Comparison of ENCODE assay signal across 12 cellular contexts in genomic region chr20:36482044-36482473, GRCh38. TPM values are rescaled to one million over a fixed set of nuclear protein-coding genes. Genes with fewer than 3 reads are reported as not detected.
DNase-seq lines count a peak whose midpoint lies in the region; FAIRE-seq and TF ChIP-seq lines count a peak whose summit lies in the region.
"Had no signal": no experiment of that assay in that cellular context is flagged by ENCODE, and none has a peak within 500 bp of the region (broad histone marks: within the 10 kb centered on the region; RNA-seq: fewer than 3 reads in every experiment).

No MANE protein-coding gene starts in this region.

- peaks cover 4% of the 10 kb centered on the region; the same call in 1 of the 2 replicates for H3K4me1 ChIP-seq in Caco-2
- peaks cover 3% of the 10 kb centered on the region for H3K4me1 ChIP-seq in colonic mucosa

- no peak overlapping the region for H3K9ac ChIP-seq in colonic mucosa (ENCODE audit: low read depth in 2 of 2, low read length in 2 of 2)

- peak overlapping the region in 4 of 5 experiments; percentile 9 to 71 (median 42) for H3K4me3 Mint-ChIP-seq in brain
- no peak overlapping the region for H3K4me3 Mint-ChIP-seq in Caco-2 (ENCODE audit: unreplicated experiment)
- H3K4me3 Mint-ChIP-seq: naive B cell had no signal

- H3K27me3 ChIP-seq in Caco-2 (replicated peaks; ENCODE audit: control insufficient read depth, insufficient read depth, low read length) (no peaks in the 10 kb centered on the region), colonic mucosa (no peaks in the 10 kb centered on the region)

- H3K27ac ChIP-seq in colonic mucosa: no peak overlapping the region
- H3K27ac ChIP-seq: HL-60 had no signal

- H3K4me1 Mint-ChIP-seq in brain (peaks cover 84% of the 10 kb centered on the region), Caco-2 (ENCODE audit: low read depth, unreplicated experiment) (peaks cover 10% of the 10 kb centered on the region)

- peak in 12 of 14 donors; percentile 24 to 98 (median 56) for DNase-seq in C1 segment of cervical spinal cord (lab: John Stamatoyannopoulos, UW)
- DNase-seq in NCI-H2081 treated with DMSO at 0.1 percent for 48 hours (lab: John Stamatoyannopoulos, UW): peak; percentile 47
- DNase-seq in myocyte (ENCODE audit: low read depth): peak; percentile 96
- no peak for DNase-seq in Caco-2
- DNase-seq in HUDEP-2 (lab: John Stamatoyannopoulos, UW; ENCODE audit: unreplicated experiment in 76 of 76): no peak
- no peak for DNase-seq in colonic mucosa
- DNase-seq in GM19239 (ENCODE audit: insufficient read length, low spot score): no peak
- DNase-seq: amniotic stem cell, naive B cell had no signal

- FAIRE-seq in GM19239 (lab: Jason Lieb, UNC): no peak
- FAIRE-seq: GM12878 had no signal

- POLR2A ChIA-PET in Caco-2 (lab: Charles Lee): no interaction called here

- intact Hi-C loops in Caco-2 (cut with micrococcal nuclease; ENCODE audit: unreplicated experiment): no loop called here
- intact Hi-C loops in colonic mucosa (cut with DNase I): no loop called here

- H3K4me3 ChIP-seq in Caco-2 (ENCODE audit: low read depth, low read length) (no peak overlapping the region), colonic mucosa (no peak overlapping the region)
- H3K4me3 ChIP-seq: GM12878 had no signal

- H3K9me3 Mint-ChIP-seq in brain (no peaks in the 10 kb centered on the region), Caco-2 (ENCODE audit: unreplicated experiment) (no peaks in the 10 kb centered on the region)
- H3K9me3 Mint-ChIP-seq: naive B cell had no signal

- H3K36me3 Mint-ChIP-seq in brain: peaks cover 18% of the 10 kb centered on the region
- H3K36me3 Mint-ChIP-seq in Caco-2 (ENCODE audit: insufficient read depth, unreplicated experiment): peaks cover 13% of the 10 kb centered on the region
- H3K36me3 Mint-ChIP-seq: naive B cell had no signal

- no peaks in the 10 kb centered on the region for H3K27me3 Mint-ChIP-seq in brain
- no peaks in the 10 kb centered on the region for H3K27me3 Mint-ChIP-seq in Caco-2 (ENCODE audit: insufficient read depth, unreplicated experiment)
- H3K27me3 Mint-ChIP-seq: naive B cell had no signal

- TF ChIP-seq CTCF in brain (conservative IDR thresholded peaks at IDR 0.05): no peak
- TF ChIP-seq CTCF in Caco-2 (IDR thresholded peaks at IDR 0.05; ENCODE audit: insufficient read depth in 1 of 2, low read depth in 1 of 2, low read length in 1 of 2, severe bottlenecking in 1 of 2, unreplicated experiment in 1 of 2): no peak
- no peak for TF ChIP-seq CTCF in colonic mucosa (IDR thresholded peaks at IDR 0.05)

- H3K36me3 ChIP-seq in Caco-2 (ENCODE audit: control insufficient read depth, insufficient read depth, low read length) (0 out of 2 replicates have a peak, but pooled peaks cover under 1% of the 10 kb centered on the region), colonic mucosa (no peaks in the 10 kb centered on the region)

- no peaks in the 10 kb centered on the region for H3K9me3 ChIP-seq in Caco-2
- no peaks in the 10 kb centered on the region for H3K9me3 ChIP-seq in colonic mucosa

- H3K27ac Mint-ChIP-seq in brain (peak overlapping the region; percentile 51 to 97 (median 86)), Caco-2 (ENCODE audit: unreplicated experiment) (no peak overlapping the region)

- BruUV-seq in Caco-2 (replicated peaks; lab: Mats Ljungman, UMichigan): no TSS peak

- CTCF ChIA-PET in Caco-2 (lab: Charles Lee): no interaction called here

RNA-seq across cellular contexts. Expression of gene MYL9, which starts 59.3 kb away (rescaled TPM):
- polyA plus RNA-seq in brain (ENCODE audit: insufficient read depth, low read depth, low replicate concordance): 52.8 TPM
- total RNA-seq in myocyte: 162 and 190 TPM in 2 replicates
- 2,063 TPM for polyA plus RNA-seq in myocyte (2012)
- 382 and 446 TPM in 2 replicates for total RNA-seq in Caco-2 (2022)
- 100 to 1,000 TPM in 1 of 2 donors, 10 to 100 TPM in 1; 49.3 to 582 TPM for total RNA-seq in colonic mucosa

Comparison
In these comparisons a context has a peak if more than half of its experiments do, and no peak if none do; other contexts are left out.
1. DNase-seq: peak in C1 segment of cervical spinal cord (12 of 14), NCI-H2081 treated with DMSO at 0.1 percent for 48 hours (single experiment) and myocyte (single experiment); none in Caco-2 (0 of 2), HUDEP-2 (0 of 76), colonic mucosa (single experiment) and GM19239 (single experiment).